Comparison of ENCODE assay signal across 17 cellular contexts in the genomic region with DNA sequence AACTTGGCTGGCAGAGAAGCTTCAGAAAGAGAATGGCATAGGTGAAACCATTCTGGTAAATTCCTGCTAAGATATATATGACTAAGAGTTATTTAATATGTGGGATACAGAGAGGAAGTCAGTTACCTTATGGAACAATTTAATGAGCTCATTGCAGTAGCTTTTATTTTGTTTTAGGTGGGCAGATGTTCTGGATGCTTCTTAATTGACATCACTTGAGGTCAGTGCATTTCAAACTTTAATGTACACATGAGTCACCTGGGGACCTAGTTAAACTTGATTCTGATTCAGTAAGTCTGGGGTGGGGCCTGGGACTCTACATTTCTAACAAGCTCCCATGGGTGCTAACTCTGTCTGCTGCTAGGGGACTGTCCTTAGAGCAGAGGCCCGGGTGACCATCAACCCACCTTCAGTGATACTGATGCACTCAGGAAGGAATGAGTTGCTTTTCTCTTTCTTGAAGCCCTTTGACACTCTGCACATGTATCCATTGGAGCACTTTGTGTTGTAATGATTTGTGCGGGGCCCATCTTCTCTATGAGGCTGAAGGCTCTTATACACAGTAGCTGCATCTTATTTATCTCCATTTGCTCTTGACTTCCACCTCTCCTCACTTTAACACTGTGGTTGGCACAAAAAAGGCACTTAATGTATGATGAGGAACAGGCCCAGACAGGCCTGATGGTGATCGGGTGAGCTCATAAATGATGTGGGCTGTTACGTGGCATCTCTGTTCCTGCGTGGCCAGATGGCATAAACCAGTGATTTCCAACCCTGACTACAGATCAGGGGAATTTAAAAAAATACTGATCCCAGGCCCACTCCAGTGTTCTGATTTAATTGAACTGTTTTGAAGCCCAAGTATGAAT. TPM values are rescaled to one million over a fixed set of nuclear protein-coding genes. Genes with fewer than 3 reads are reported as not detected.
A peak's percentile ranks its signal among the peaks of the same experiment; 100 is the strongest.
DNase-seq lines count a peak whose midpoint lies in the region; ATAC-seq lines count a peak whose summit lies in the region.
"Had no signal": no experiment of that assay in that cellular context is flagged by ENCODE, and none has a peak within 500 bp of the region (broad histone marks: within the 10 kb centered on the region; RNA-seq: fewer than 3 reads in every experiment).

No MANE protein-coding gene starts in this region.

- ATAC-seq in left colon, result no peak
- ATAC-seq in HG03432 (IDR thresholded peaks at IDR 0.05; ENCODE audit: unreplicated experiment), result no peak
- ATAC-seq in HG03159 (IDR thresholded peaks at IDR 0.05; ENCODE audit: unreplicated experiment), result no peak
- ATAC-seq: activated T-cell treated with anti-CD3 and anti-CD28 coated beads, Interleukin-2, amount 50 U/mL, for 4 hours had no signal

- intact Hi-C loops in left colon (cut with DNase I, micrococcal nuclease), result no loop called here

- DNase-seq in EH (ENCODE audit: low read depth) (peak; percentile 6), HS-5 (ENCODE audit: low read depth) (peak; percentile 18), adipocyte (ENCODE audit: low read depth) (peak; percentile 4), kidney tubule cell (ENCODE audit: low spot score) (peak; percentile 44), left colon (no peak)
- DNase-seq: activated CD4-positive, alpha-beta T cell treated with anti-CD3 and anti-CD28 coated beads, Interleukin-2, amount 10 ng/mL, durations not matched to agents 24 days and 14 days; activated T-cell treated with anti-CD3 and anti-CD28 coated beads, Interleukin-2, amount 50 U/mL, for 4 hours; adrenal gland; NCI-H1436 treated with DMSO at 0.1 percent for 48 hours; nephron progenitor cell; SIG-M5; stimulated activated CD4-positive, alpha-beta T cell treated with anti-CD3 and anti-CD28 coated beads, Interleukin-2, amount 100 ng/mL, for 48 hours; tibial artery had no signal

- peaks cover 14% of the 10 kb centered on the region for H3K9me3 ChIP-seq in adipocyte (ENCODE audit: control insufficient read depth, low read length)
- H3K9me3 ChIP-seq: adrenal gland had no signal

- H3K36me3 ChIP-seq in adipocyte (ENCODE audit: control insufficient read depth, insufficient read depth, low read length, severe bottlenecking), result no peaks in the 10 kb centered on the region
- H3K36me3 ChIP-seq: adrenal gland, tibial artery had no signal

- no peak overlapping the region for H3K4me3 ChIP-seq in adipocyte (ENCODE audit: low read length)
- H3K4me3 ChIP-seq: adrenal gland, coronary artery, lung, tibial artery had no signal

- H3K4me1 ChIP-seq in adipocyte (ENCODE audit: control insufficient read depth, insufficient read depth, low read length), result no peaks in the 10 kb centered on the region
- H3K4me1 ChIP-seq: adrenal gland, tibial artery had no signal

- no peak overlapping the region for H3K9ac ChIP-seq in adipocyte (ENCODE audit: low read length)

- peaks cover 8% of the 10 kb centered on the region for H3K27me3 ChIP-seq in adipocyte (replicated peaks; ENCODE audit: control insufficient read depth, insufficient read depth, low read length)
- H3K27me3 ChIP-seq: adrenal gland had no signal

RNA-seq across cellular contexts. Expression of gene LIPG, which starts 47.8 kb away (rescaled TPM):
- 10 to 100 TPM; 14.2 to 39.0 TPM for total RNA-seq in left colon

Comparison
In these comparisons a context has a peak if more than half of its experiments do, and no peak if none do; other contexts are left out.
1. DNase-seq: peak in EH (single experiment), HS-5 (single experiment), adipocyte (single experiment) and kidney tubule cell (single experiment); none in left colon (0 of 2).